8 cellular contexts compared by ENCODE assay signal in the genomic region with DNA sequence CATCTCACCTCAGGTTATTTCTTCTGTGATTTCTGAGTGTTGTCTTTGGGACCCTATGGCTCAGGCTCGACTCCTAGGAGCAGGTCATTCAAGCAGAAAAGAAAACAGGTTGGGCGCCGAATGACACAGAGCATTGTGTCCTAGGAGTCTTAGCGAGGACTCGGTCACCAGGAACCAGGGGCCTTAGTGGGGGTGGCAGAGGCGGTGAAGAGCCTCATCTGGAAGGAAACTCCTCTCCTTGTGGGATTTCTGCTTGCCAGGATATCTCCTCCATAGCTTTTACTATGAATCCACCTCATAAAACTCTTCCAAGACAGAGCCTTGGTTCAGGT. TPM values are rescaled to one million over a fixed set of nuclear protein-coding genes. Genes with fewer than 3 reads are reported as not detected.
DNase-seq lines count a peak whose midpoint lies in the region; ATAC-seq, FAIRE-seq and TF ChIP-seq lines count a peak whose summit lies in the region.

No MANE protein-coding gene starts in this region.

- no peaks in the 10 kb centered on the region for H3K36me3 ChIP-seq in colonic mucosa

- peaks cover 26 to 48% (median 27%) of the 10 kb centered on the region in 3 donors for H3K27me3 Mint-ChIP-seq in naive B cell

- H3K9me3 ChIP-seq in colonic mucosa, result no peaks in the 10 kb centered on the region

- TF ChIP-seq CTCF in AG10803 (conservative IDR thresholded peaks at IDR 0.05; ENCODE audit: low read length), result no peak
- no peak for TF ChIP-seq CTCF in LNCaP clone FGC (IDR thresholded peaks at IDR 0.05; ENCODE audit: control insufficient read depth, extremely low read depth, insufficient read depth)
- TF ChIP-seq CTCF in colonic mucosa (IDR thresholded peaks at IDR 0.05), result no peak

- H3K4me3 Mint-ChIP-seq in naive B cell, result peak overlapping the region; percentile 65 to 87 (median 74)

- H3K27ac ChIP-seq in colonic mucosa, result peak overlapping the region; percentile 81

- no peaks in the 10 kb centered on the region for H3K27me3 ChIP-seq in colonic mucosa

- no peak for FAIRE-seq in urothelium cell line (lab: Jason Lieb, UNC)

- H3K4me3 ChIP-seq in AG10803 (ENCODE audit: low read length) (peak overlapping the region; percentile 59; the same call in 1 of the 2 replicates), LNCaP clone FGC (ENCODE audit: low read depth, low read length) (peak overlapping the region; percentile 61), colonic mucosa (peak overlapping the region; percentile 70)

- no peaks in the 10 kb centered on the region for H3K36me3 Mint-ChIP-seq in naive B cell

- peak overlapping the region; percentile 61 to 84 for H3K9ac ChIP-seq in colonic mucosa (ENCODE audit: low read depth in 2 of 2, low read length in 2 of 2)

- DNase-seq in AG10803 (ENCODE audit: low read depth) (no peak), LNCaP clone FGC (ENCODE audit: low read depth) (no peak), colonic mucosa (peak; percentile 54), naive B cell (no peak), 8988T (no peak), urothelium cell line (ENCODE audit: low spot score) (no peak), NCI-H510A treated with DMSO at 0.1 percent for 48 hours (lab: John Stamatoyannopoulos, UW) (no peak)

- peaks cover 3% of the 10 kb centered on the region for H3K4me1 ChIP-seq in colonic mucosa

- intact Hi-C loops in colonic mucosa (cut with DNase I), result no loop called here

- no peak for ATAC-seq in naive B cell (ENCODE audit: low read depth in 2 of 2)
- no peak for ATAC-seq in GM21619 (IDR thresholded peaks at IDR 0.05; ENCODE audit: unreplicated experiment)

- H3K27ac Mint-ChIP-seq in naive B cell, result no peak overlapping the region

- peaks cover 0 to 2% (median 0%) of the 10 kb centered on the region in 7 donors for H3K9me3 Mint-ChIP-seq in naive B cell

- H3K4me1 Mint-ChIP-seq in naive B cell, result peaks cover 10 to 26% (median 12%) of the 10 kb centered on the region in 3 donors

RNA-seq across cellular contexts. Expression of a gene that starts 0.6 kb away (rescaled TPM):
- 10 to 100 TPM; 47.1 to 63.1 TPM for total RNA-seq in colonic mucosa
- polyA plus RNA-seq in naive B cell (ENCODE audit: low read depth in 6 of 6), result under 1 TPM in 2 of 6 donors, not detected in 4; 0.13 to 0.28 TPM

RNA-seq across cellular contexts. Expression of a gene that starts 45.2 kb away (rescaled TPM):
- 10 to 100 TPM in 1 of 2 donors, 1 to 10 TPM in 1; 6.9 to 11.3 TPM for total RNA-seq in colonic mucosa
- polyA plus RNA-seq in naive B cell (ENCODE audit: low read depth in 6 of 6), result 10 to 100 TPM in 2 of 6 donors, 1 to 10 TPM in 4; 5.5 to 15.8 (median 8.7) TPM
